ENCODE assay signal across 29 cellular contexts in the genomic region with DNA sequence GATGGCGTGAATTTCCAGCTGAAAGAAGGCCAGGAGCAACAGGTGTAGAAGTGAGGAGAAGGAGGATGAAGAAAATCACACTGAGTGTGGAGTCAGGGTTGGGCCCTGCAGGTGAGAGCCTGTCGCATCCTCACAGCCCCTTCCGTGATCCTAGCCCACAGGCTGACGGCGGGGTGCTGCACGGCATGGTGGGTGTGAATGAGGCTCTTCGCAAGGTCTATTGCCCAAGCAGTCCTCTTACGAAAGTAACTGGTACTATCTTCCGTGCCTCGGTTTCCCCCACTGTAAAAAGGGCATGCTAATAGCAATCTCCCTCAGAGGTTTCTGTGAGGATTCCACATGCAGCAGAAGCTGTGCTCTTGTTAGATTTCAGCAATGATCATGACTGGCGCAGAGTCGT.
"Had no signal": no experiment of that assay in that cellular context is flagged by ENCODE, and none has a peak within 500 bp of the region (broad histone marks: within the 10 kb centered on the region; RNA-seq: fewer than 3 reads in every experiment).

No MANE protein-coding gene starts in this region.

- H3K4me1 Mint-ChIP-seq: activated CD4-positive, alpha-beta memory T cell treated with anti-CD3 and anti-CD28 coated beads, Interleukin-2, amount 10 ng/mL, durations not matched to agents 7 days and 5 days; activated CD4-positive, alpha-beta T cell treated with anti-CD3 and anti-CD28 coated beads, Interleukin-2, amount 10 ng/mL, durations not matched to agents 7 days and 5 days; activated naive CD4-positive, alpha-beta T cell treated with anti-CD3 and anti-CD28 coated beads, Interleukin-2, amount 10 ng/mL, durations not matched to agents 7 days and 5 days; brain; endodermal cell; WTC11 had no signal

- H3K9me3 ChIP-seq: ascending aorta, breast epithelium, colonic mucosa, heart left ventricle had no signal

- H3K4me3 Mint-ChIP-seq: activated CD4-positive, alpha-beta memory T cell treated with anti-CD3 and anti-CD28 coated beads, Interleukin-2, amount 10 ng/mL, durations not matched to agents 7 days and 5 days; activated CD4-positive, alpha-beta T cell treated with anti-CD3 and anti-CD28 coated beads, Interleukin-2, amount 10 ng/mL, durations not matched to agents 7 days and 5 days; activated naive CD4-positive, alpha-beta T cell treated with anti-CD3 and anti-CD28 coated beads, Interleukin-2, amount 10 ng/mL, durations not matched to agents 7 days and 5 days; activated naive CD8-positive, alpha-beta T cell treated with anti-CD3 and anti-CD28 coated beads, Interleukin-2, amount 10 ng/mL, durations not matched to agents 7 days and 5 days; activated T-cell treated with anti-CD3 and anti-CD28 coated beads, Interleukin-2, amount 50 U/mL, for 24 hours; activated T-cell treated with anti-CD3 and anti-CD28 coated beads, Interleukin-2, amount 50 U/mL, for 72 hours; brain; endodermal cell; WTC11 had no signal

- FAIRE-seq: frontal cortex had no signal

- H3K27me3 Mint-ChIP-seq: activated CD4-positive, alpha-beta memory T cell treated with anti-CD3 and anti-CD28 coated beads, Interleukin-2, amount 10 ng/mL, durations not matched to agents 7 days and 5 days; activated CD4-positive, alpha-beta T cell treated with anti-CD3 and anti-CD28 coated beads, Interleukin-2, amount 10 ng/mL, durations not matched to agents 7 days and 5 days; activated naive CD4-positive, alpha-beta T cell treated with anti-CD3 and anti-CD28 coated beads, Interleukin-2, amount 10 ng/mL, durations not matched to agents 7 days and 5 days; activated naive CD8-positive, alpha-beta T cell treated with anti-CD3 and anti-CD28 coated beads, Interleukin-2, amount 10 ng/mL, durations not matched to agents 7 days and 5 days; activated T-cell treated with anti-CD3 and anti-CD28 coated beads, Interleukin-2, amount 50 U/mL, for 24 hours; brain had no signal

- H3K27ac Mint-ChIP-seq: activated CD4-positive, alpha-beta memory T cell treated with anti-CD3 and anti-CD28 coated beads, Interleukin-2, amount 10 ng/mL, durations not matched to agents 7 days and 5 days; activated CD4-positive, alpha-beta T cell treated with anti-CD3 and anti-CD28 coated beads, Interleukin-2, amount 10 ng/mL, durations not matched to agents 7 days and 5 days; activated naive CD4-positive, alpha-beta T cell treated with anti-CD3 and anti-CD28 coated beads, Interleukin-2, amount 10 ng/mL, durations not matched to agents 7 days and 5 days; activated naive CD4-positive, alpha-beta T cell treated with anti-CD3 and anti-CD28 coated beads, Interleukin-2, amount 50 U/mL, for 72 hours; activated naive CD8-positive, alpha-beta T cell treated with anti-CD3 and anti-CD28 coated beads, Interleukin-2, amount 10 ng/mL, durations not matched to agents 7 days and 5 days; activated T-cell treated with anti-CD3 and anti-CD28 coated beads, Interleukin-2, amount 50 U/mL, for 24 hours; activated T-cell treated with anti-CD3 and anti-CD28 coated beads, Interleukin-2, amount 50 U/mL, for 72 hours; brain; endodermal cell; WTC11 had no signal

- H3K9me3 Mint-ChIP-seq: activated CD4-positive, alpha-beta memory T cell treated with anti-CD3 and anti-CD28 coated beads, Interleukin-2, amount 10 ng/mL, durations not matched to agents 7 days and 5 days; activated CD4-positive, alpha-beta T cell treated with anti-CD3 and anti-CD28 coated beads, Interleukin-2, amount 10 ng/mL, durations not matched to agents 7 days and 5 days; activated naive CD4-positive, alpha-beta T cell treated with anti-CD3 and anti-CD28 coated beads, Interleukin-2, amount 10 ng/mL, durations not matched to agents 7 days and 5 days; activated naive CD4-positive, alpha-beta T cell treated with anti-CD3 and anti-CD28 coated beads, Interleukin-2, amount 50 U/mL, for 72 hours; activated naive CD8-positive, alpha-beta T cell treated with anti-CD3 and anti-CD28 coated beads, Interleukin-2, amount 10 ng/mL, durations not matched to agents 7 days and 5 days; activated T-cell treated with anti-CD3 and anti-CD28 coated beads, Interleukin-2, amount 50 U/mL, for 24 hours; activated T-cell treated with anti-CD3 and anti-CD28 coated beads, Interleukin-2, amount 50 U/mL, for 72 hours; endodermal cell; WTC11 had no signal

- H3K27me3 ChIP-seq: ascending aorta, breast epithelium, cardiac muscle cell, colonic mucosa, heart left ventricle had no signal

- H3K4me3 ChIP-seq: ascending aorta, breast epithelium, cardiac muscle cell, colonic mucosa, heart left ventricle had no signal

- H3K36me3 ChIP-seq: ascending aorta, breast epithelium, cardiac muscle cell, colonic mucosa, heart left ventricle had no signal

- DNase-seq: activated CD4-positive, alpha-beta memory T cell treated with anti-CD3 and anti-CD28 coated beads, Interleukin-2, amount 10 ng/mL, durations not matched to agents 7 days and 5 days; activated CD4-positive, alpha-beta T cell treated with anti-CD3 and anti-CD28 coated beads for 1 hour; activated CD4-positive, alpha-beta T cell treated with anti-CD3 and anti-CD28 coated beads for 4 hours; activated CD4-positive, alpha-beta T cell treated with anti-CD3 and anti-CD28 coated beads, Interleukin-2, amount 10 ng/mL, durations not matched to agents 7 days and 5 days; activated CD4-positive, alpha-beta T cell treated with anti-CD3 and anti-CD28 coated beads, Interleukin-2, amount 50 U/mL, for 4 hours; activated CD8-positive, alpha-beta memory T cell treated with anti-CD3 and anti-CD28 coated beads, Interleukin-2, amount 50 U/mL, for 48 hours; activated gamma-delta T cell; activated naive CD4-positive, alpha-beta T cell; activated naive CD4-positive, alpha-beta T cell treated with anti-CD3 and anti-CD28 coated beads, Interleukin-2, amount 10 ng/mL, durations not matched to agents 7 days and 5 days; activated naive CD8-positive, alpha-beta T cell treated with anti-CD3 and anti-CD28 coated beads, Interleukin-2, amount 10 ng/mL, durations not matched to agents 7 days and 5 days; activated T-cell treated with anti-CD3 and anti-CD28 coated beads for 4 hours; activated T-cell treated with anti-CD3 and anti-CD28 coated beads, Interleukin-2, amount 50 U/mL, for 24 hours; activated T-cell treated with anti-CD3 and anti-CD28 coated beads, Interleukin-2, amount 50 U/mL, for 72 hours; central memory CD4-positive, alpha-beta T cell; cerebellar nuclear complex; colonic mucosa; effector memory CD4-positive, alpha-beta T cell; endodermal cell; foreskin fibroblast; heart left ventricle; T-helper 2 cell had no signal

- H3K36me3 Mint-ChIP-seq: activated naive CD4-positive, alpha-beta T cell treated with anti-CD3 and anti-CD28 coated beads, Interleukin-2, amount 10 ng/mL, durations not matched to agents 7 days and 5 days; activated naive CD4-positive, alpha-beta T cell treated with anti-CD3 and anti-CD28 coated beads, Interleukin-2, amount 50 U/mL, for 72 hours; activated naive CD8-positive, alpha-beta T cell treated with anti-CD3 and anti-CD28 coated beads, Interleukin-2, amount 10 ng/mL, durations not matched to agents 7 days and 5 days; brain; WTC11 had no signal

- H3K27ac ChIP-seq: ascending aorta, breast epithelium, cardiac muscle cell, colonic mucosa, heart left ventricle, VCaP had no signal

- H3K4me1 ChIP-seq: ascending aorta, breast epithelium, colonic mucosa had no signal
